Comparison of ENCODE assay signal across 8 cellular contexts in genomic region chr20:9392892-9393857, GRCh38.
DNase-seq lines count a peak whose midpoint lies in the region; ATAC-seq and TF ChIP-seq lines count a peak whose summit lies in the region.

No MANE protein-coding gene starts in this region.

- 42 to 56% methylated on average over 4 of the region's 4 CpGs for WGBS in lung, 2 donors

- H3K9me3 ChIP-seq in lung (ENCODE audit: control insufficient read depth in 2 of 2, insufficient read depth in 1 of 2, low read length in 1 of 2), result no peaks in the 10 kb centered on the region

- no peaks in the 10 kb centered on the region for H3K27me3 ChIP-seq in lung (ENCODE audit: control insufficient read depth, insufficient read depth)

- ATAC-seq in lung (ENCODE audit: insufficient read depth, low FRiP score) (peak; percentile 89), HG03097 (IDR thresholded peaks at IDR 0.05; ENCODE audit: low FRiP score, unreplicated experiment) (no peak), HG03196 (IDR thresholded peaks at IDR 0.05; ENCODE audit: unreplicated experiment) (no peak)

- peaks cover 6 to 10% of the 10 kb centered on the region in 2 donors for H3K36me3 ChIP-seq in lung (ENCODE audit: control insufficient read depth in 2 of 2, insufficient read depth in 2 of 2, low read length in 2 of 2)

- TF ChIP-seq CTCF in GM12872 (IDR thresholded peaks at IDR 0.05; ENCODE audit: insufficient read depth, low read depth, low read length), result peak; percentile 85
- TF ChIP-seq CTCF in lung (IDR thresholded peaks at IDR 0.05; ENCODE audit: control extremely low read depth, extremely low read depth), result peak; percentile 12

- DNase-seq in A172 (ENCODE audit: low spot score) (peak; percentile 74), HuH-7.5 (ENCODE audit: low spot score) (peak; percentile 62), OCI-M1 (lab: John Stamatoyannopoulos, UW) (peak; percentile 75), ecto neural progenitor cell (ENCODE audit: low spot score) (peak; percentile 67), lung (ENCODE audit: low spot score) (peak; percentile 65)

- H3K4me3 ChIP-seq in lung, result no peak overlapping the region

- H3K27ac ChIP-seq in lung (ENCODE audit: low read depth in 1 of 2, low read length in 1 of 2), result no peak overlapping the region

- H3K4me1 ChIP-seq in lung (ENCODE audit: control insufficient read depth in 2 of 2, insufficient read depth in 2 of 2, low read length in 2 of 2), result peaks cover 2% of the 10 kb centered on the region in 2 donors
